12 cellular contexts compared by ENCODE assay signal in the genomic region with DNA sequence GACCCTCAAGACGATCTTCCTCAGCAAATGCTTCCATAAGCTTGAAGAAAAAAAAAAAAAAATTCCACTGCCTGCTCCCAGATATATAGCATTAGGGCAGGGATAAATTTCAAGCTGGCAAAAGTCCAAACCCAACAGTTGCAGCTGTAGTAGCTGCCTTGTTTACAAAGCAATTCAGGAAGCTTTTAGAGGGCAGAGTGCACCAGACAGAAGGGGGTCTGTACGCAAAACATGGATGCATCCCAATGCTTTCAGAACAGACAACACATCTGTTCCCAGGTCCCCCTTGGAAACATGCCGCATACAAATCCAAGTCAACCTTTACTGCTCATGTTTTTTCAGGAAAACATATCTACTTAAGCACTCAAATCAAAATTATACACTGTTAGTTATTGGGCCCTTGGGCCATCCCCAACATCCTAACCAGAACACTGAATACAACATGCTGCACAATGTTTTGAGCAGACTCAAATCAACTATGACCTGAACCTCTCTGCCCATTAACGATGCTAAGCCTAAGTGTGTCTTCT.
A peak's percentile ranks its signal among the peaks of the same experiment; 100 is the strongest.
DNase-seq lines count a peak whose midpoint lies in the region; ATAC-seq and TF ChIP-seq lines count a peak whose summit lies in the region.
"Had no signal": no experiment of that assay in that cellular context is flagged by ENCODE, and none has a peak within 500 bp of the region (broad histone marks: within the 10 kb centered on the region; RNA-seq: fewer than 3 reads in every experiment).

No MANE protein-coding gene starts in this region.

- POLR2A ChIA-PET in PC-3 (lab: Charles Lee; ENCODE audit: unreplicated experiment) = no interaction called here

- no peak for DNase-seq in left ventricle myocardium superior
- no peak for DNase-seq in right cardiac atrium
- DNase-seq in NCI-H510A treated with DMSO at 0.1 percent for 48 hours (lab: John Stamatoyannopoulos, UW) = peak; percentile 93
- peak; percentile 64 for DNase-seq in globus pallidus (ENCODE audit: low spot score)
- no peak for DNase-seq in PC-3
- DNase-seq in right atrium auricular region (ENCODE audit: low spot score) = no peak
- DNase-seq: activated T-cell treated with anti-CD3 and anti-CD28 coated beads, Interleukin-2, amount 50 U/mL, for 1 hour; MM.1S; naive thymus-derived CD4-positive, alpha-beta T cell; tibial artery had no signal

- H3K79me2 ChIP-seq in PC-3 (ENCODE audit: low read length) = no peaks in the 10 kb centered on the region

- H3K4me1 ChIP-seq in right cardiac atrium (ENCODE audit: control insufficient read depth, insufficient read depth, low read length) (no peaks in the 10 kb centered on the region), PC-3 (ENCODE audit: insufficient read depth, low read length) (no peaks in the 10 kb centered on the region), right atrium auricular region (peaks cover 0 to 4% of the 10 kb centered on the region in 2 donors)

- TF ChIP-seq CTCF in PC-3 (conservative IDR thresholded peaks at IDR 0.05; ENCODE audit: low read depth, low read length) (no peak), right atrium auricular region (IDR thresholded peaks at IDR 0.05) (no peak)

- H3K9me3 ChIP-seq in right cardiac atrium (ENCODE audit: control insufficient read depth, low read length) (no peaks in the 10 kb centered on the region), PC-3 (ENCODE audit: low read length) (peaks cover 7% of the 10 kb centered on the region; the same call in 1 of the 2 replicates), right atrium auricular region (no peaks in the 10 kb centered on the region)
- H3K9me3 ChIP-seq: tibial artery had no signal

- ATAC-seq in left ventricle myocardium superior (peak; percentile 43), right cardiac atrium (no peak), PC-3 (no peak), HG03354 (IDR thresholded peaks at IDR 0.05; ENCODE audit: poor library complexity, severe bottlenecking, unreplicated experiment) (no peak), HG03159 (IDR thresholded peaks at IDR 0.05; ENCODE audit: unreplicated experiment) (no peak)
- ATAC-seq: naive thymus-derived CD4-positive, alpha-beta T cell had no signal

- BruUV-seq in PC-3 (replicated peaks; lab: Mats Ljungman, UMichigan) = no TSS peak

- H3K36me3 ChIP-seq in PC-3 (ENCODE audit: low read depth, low read length) (no peaks in the 10 kb centered on the region), right atrium auricular region (no peaks in the 10 kb centered on the region)
- H3K36me3 ChIP-seq: tibial artery had no signal

- no peaks in the 10 kb centered on the region for H3F3A ChIP-seq in PC-3 (ENCODE audit: low read length, unreplicated experiment)

- no peak overlapping the region for H3K4me2 ChIP-seq in PC-3 (ENCODE audit: low read length)

- H3K9me2 ChIP-seq in PC-3 (replicated peaks; ENCODE audit: low read length) = no peaks in the 10 kb centered on the region

- no peak overlapping the region for H2AFZ ChIP-seq in PC-3 (ENCODE audit: low read length)

- no peak overlapping the region for H3K9ac ChIP-seq in PC-3 (ENCODE audit: low read length)

- no peaks in the 10 kb centered on the region for H4K20me1 ChIP-seq in PC-3 (ENCODE audit: low read length)

- 33% methylated on average over 4 of the region's 4 CpGs for WGBS in right cardiac atrium

- H3K4me3 ChIP-seq in right cardiac atrium (ENCODE audit: low read length) (no peak overlapping the region), PC-3 (ENCODE audit: low read length) (no peak overlapping the region), right atrium auricular region (no peak overlapping the region)
- H3K4me3 ChIP-seq: tibial artery had no signal

- intact Hi-C loops in left ventricle myocardium superior (cut with micrococcal nuclease) = no loop called here
- intact Hi-C loops in right cardiac atrium (cut with DNase I) = no loop called here
- intact Hi-C loops in PC-3 (cut with micrococcal nuclease) = no loop called here

- H3K27ac ChIP-seq in right cardiac atrium (ENCODE audit: low read length) (no peak overlapping the region), PC-3 (ENCODE audit: low read length) (no peak overlapping the region), right atrium auricular region (no peak overlapping the region)
- H3K27ac ChIP-seq: tibial artery had no signal

- no peaks in the 10 kb centered on the region for H3K27me3 ChIP-seq in right cardiac atrium (ENCODE audit: control insufficient read depth, insufficient read depth)
- H3K27me3 ChIP-seq in PC-3 (ENCODE audit: low read length) = peaks cover 4% of the 10 kb centered on the region; the same call in 1 of the 2 replicates
- H3K27me3 ChIP-seq in right atrium auricular region = no peaks in the 10 kb centered on the region
- H3K27me3 ChIP-seq: tibial artery had no signal

- CTCF ChIA-PET in PC-3 (lab: Charles Lee) = no interaction called here

Comparison
In these comparisons a context has a peak if more than half of its experiments do, and no peak if none do; other contexts are left out.
1. DNase-seq: peak in NCI-H510A treated with DMSO at 0.1 percent for 48 hours (single experiment) and globus pallidus (single experiment); none in left ventricle myocardium superior (single experiment), right cardiac atrium (0 of 3), PC-3 (single experiment) and right atrium auricular region (single experiment).